ENCODE assay signal across 1 cellular context in genomic region chr15:96037584-96037983, GRCh38.
TF ChIP-seq lines count a peak whose summit lies in the region.

No MANE protein-coding gene starts in this region.

TF ChIP-seq in GM12878, 131 proteins besides CTCF, POLR2A, EP300 and RAD21 (continued from another document and continues in another):
- TF ChIP-seq ETV6 (conservative IDR thresholded peaks at IDR 0.05 in 1 of 2, IDR thresholded peaks at IDR 0.05 in 1 of 2; ENCODE audit: borderline replicate concordance in 1 of 2, low read depth in 1 of 2) (peak in 1 of 2 experiments; percentile 67; a peak in 1 of 4 replicates), CHD1 (IDR thresholded peaks at IDR 0.05; ENCODE audit: low read depth, low read length) (no peak), ZBTB11 (CRISPR knock-in tag; IDR thresholded peaks at IDR 0.05) (no peak), TAF1 (IDR thresholded peaks at IDR 0.05; ENCODE audit: borderline replicate concordance, low read depth, low read length) (no peak), HCFC1 (IDR thresholded peaks at IDR 0.05; ENCODE audit: low read length) (no peak), FOXK2 (IDR thresholded peaks at IDR 0.05) (no peak), SKIL (IDR thresholded peaks at IDR 0.05; ENCODE audit: low read depth, poor library complexity, severe bottlenecking) (peak; percentile 74), MYC (IDR thresholded peaks at IDR 0.05; ENCODE audit: insufficient read depth, insufficient read length, insufficient replicate concordance, low read length, severe bottlenecking) (no peak), POLR2AphosphoS2 (IDR thresholded peaks at IDR 0.05; ENCODE audit: low read depth, low read length) (no peak), CHD4 (IDR thresholded peaks at IDR 0.05) (no peak), GATAD2B (conservative IDR thresholded peaks at IDR 0.05; ENCODE audit: low read depth) (peak; percentile 99), SUZ12 (IDR thresholded peaks at IDR 0.05; ENCODE audit: unreplicated experiment) (no peak), ELK1 (IDR thresholded peaks at IDR 0.05; ENCODE audit: low read depth, low read length) (no peak), SREBF2 (IDR thresholded peaks at IDR 0.05; ENCODE audit: low read length) (no peak), ZNF24 (IDR thresholded peaks at IDR 0.05) (0 out of 2 replicates have a peak, but pooled peaks have one; percentile 45), BCLAF1 (IDR thresholded peaks at IDR 0.05) (no peak), STAT3 (IDR thresholded peaks at IDR 0.05; ENCODE audit: low read depth, low read length) (no peak), NRF1 (conservative IDR thresholded peaks at IDR 0.05; ENCODE audit: low read depth, low read length) (no peak), EGR1 (IDR thresholded peaks at IDR 0.05; ENCODE audit: borderline replicate concordance in 1 of 2, low read depth in 2 of 2, low read length in 2 of 2) (no peak), CUX1 (IDR thresholded peaks at IDR 0.05; ENCODE audit: insufficient replicate concordance, low read depth, low read length) (peak; percentile 89), RFX5 (IDR thresholded peaks at IDR 0.05; ENCODE audit: low read depth, low read length) (no peak), HDAC2 (IDR thresholded peaks at IDR 0.05) (no peak), HDGF (IDR thresholded peaks at IDR 0.05) (no peak), TCF3 (IDR thresholded peaks at IDR 0.05; ENCODE audit: borderline replicate concordance, insufficient read depth, low read depth, low read length) (no peak), BCL3 (IDR thresholded peaks at IDR 0.05; ENCODE audit: borderline replicate concordance, insufficient read depth, low read depth, low read length, poor library complexity, severe bottlenecking) (peak; percentile 79), IKZF1 (conservative IDR thresholded peaks at IDR 0.05) (peak; percentile 96), TCF12 (IDR thresholded peaks at IDR 0.05; ENCODE audit: low read depth, low read length) (0 out of 2 replicates have a peak, but pooled peaks have one; percentile 69), BACH1 (IDR thresholded peaks at IDR 0.05; ENCODE audit: borderline replicate concordance) (peak; percentile 40; the same call in 1 of the 2 replicates), DPF2 (IDR thresholded peaks at IDR 0.05) (peak; percentile 94), MXI1 (IDR thresholded peaks at IDR 0.05; ENCODE audit: low read depth, low read length) (no peak), E4F1 (IDR thresholded peaks at IDR 0.05; ENCODE audit: borderline replicate concordance, partially characterized antibody) (no peak), IRF5 (IDR thresholded peaks at IDR 0.05; ENCODE audit: borderline replicate concordance) (peak; percentile 82), PKNOX1 (IDR thresholded peaks at IDR 0.05) (peak; percentile 47; the same call in 1 of the 2 replicates), CBX3 (IDR thresholded peaks at IDR 0.05; ENCODE audit: borderline replicate concordance, low read depth) (no peak), PAX5 (IDR thresholded peaks at IDR 0.05; ENCODE audit: borderline replicate concordance, low read depth, low read length) (peak; percentile 77; the same call in 1 of the 2 replicates), BHLHE40 (IDR thresholded peaks at IDR 0.05; ENCODE audit: borderline replicate concordance in 1 of 2, low read depth in 2 of 2, low read length in 1 of 2) (peak in 1 of 2 experiments; percentile 69; a peak in 3 of 4 replicates)
